ENCODE assay signal across 22 cellular contexts in genomic region chr3:52119056-52119455, GRCh38. TPM values are rescaled to one million over a fixed set of nuclear protein-coding genes. Genes with fewer than 3 reads are reported as not detected.
DNase-seq lines count a peak whose midpoint lies in the region; ATAC-seq and TF ChIP-seq lines count a peak whose summit lies in the region.
"Had no signal": no experiment of that assay in that cellular context is flagged by ENCODE, and none has a peak within 500 bp of the region (broad histone marks: within the 10 kb centered on the region; RNA-seq: fewer than 3 reads in every experiment).

No MANE protein-coding gene starts in this region.

- H3K4me3 Mint-ChIP-seq in dendritic cell treated with granulocyte-macrophage colony-stimulating factor and Interleukin-4, amounts not matched to agents 40 ng/mL and 50 ng/mL, for 4 days = no peak overlapping the region
- H3K4me3 Mint-ChIP-seq: activated CD4-positive, alpha-beta T cell treated with anti-CD3 and anti-CD28 coated beads, Interleukin-2, amount 10 ng/mL, durations not matched to agents 24 days and 14 days; activated CD8-positive, alpha-beta memory T cell treated with anti-CD3 and anti-CD28 coated beads, Interleukin-2, amount 10 ng/mL, durations not matched to agents 7 days and 5 days; activated naive CD8-positive, alpha-beta T cell; activated T-helper 1 cell treated with anti-CD3 and anti-CD28 coated beads, Interleukin-12 subunit alpha, Interleukin-12 subunit beta, Interleukin-2, Interleukin-4 antibody, amounts not matched to agents 30 ng/mL and 10 ng/mL and 1 ng/mL, durations not matched to agents 14 hours and 24 hours and 36 hours; T-cell had no signal

- H3K4me1 ChIP-seq in heart left ventricle (peaks cover 6 to 47% (median 29%) of the 10 kb centered on the region in 12 donors), heart right ventricle (peaks cover 15 to 45% (median 30%) of the 10 kb centered on the region in 9 donors), aorta (ENCODE audit: control insufficient read depth in 1 of 2, insufficient read depth in 2 of 2, low read length in 2 of 2) (no peaks in the 10 kb centered on the region)
- H3K4me1 ChIP-seq: colonic mucosa, psoas muscle had no signal

- H3K9me3 ChIP-seq in heart left ventricle (no peaks in the 10 kb centered on the region), heart right ventricle (no peaks in the 10 kb centered on the region), aorta (ENCODE audit: control insufficient read depth, low read length) (no peaks in the 10 kb centered on the region)
- H3K9me3 ChIP-seq: colonic mucosa, psoas muscle, stomach, upper lobe of right lung had no signal

- peaks cover 74% of the 10 kb centered on the region for H3K4me1 Mint-ChIP-seq in dendritic cell treated with granulocyte-macrophage colony-stimulating factor and Interleukin-4, amounts not matched to agents 40 ng/mL and 50 ng/mL, for 4 days (ENCODE audit: low read depth)

- ATAC-seq in heart left ventricle (peak in 1 of 4 donors; percentile 19), heart right ventricle (no peak), aorta (ENCODE audit: low FRiP score) (no peak), HG03565 (IDR thresholded peaks at IDR 0.05; ENCODE audit: unreplicated experiment) (no peak)
- ATAC-seq: activated CD8-positive, alpha-beta memory T cell treated with anti-CD3 and anti-CD28 coated beads, Interleukin-2, amount 10 ng/mL, durations not matched to agents 7 days and 5 days; psoas muscle; T-cell; upper lobe of right lung had no signal

- TF ChIP-seq CTCF in heart left ventricle (IDR thresholded peaks at IDR 0.05) = no peak
- no peak for TF ChIP-seq CTCF in heart right ventricle (IDR thresholded peaks at IDR 0.05)

- peak overlapping the region; percentile 92 for H3K27ac Mint-ChIP-seq in dendritic cell treated with granulocyte-macrophage colony-stimulating factor and Interleukin-4, amounts not matched to agents 40 ng/mL and 50 ng/mL, for 4 days
- H3K27ac Mint-ChIP-seq: activated CD4-positive, alpha-beta T cell treated with anti-CD3 and anti-CD28 coated beads, Interleukin-2, amount 10 ng/mL, durations not matched to agents 24 days and 14 days; activated CD8-positive, alpha-beta memory T cell treated with anti-CD3 and anti-CD28 coated beads, Interleukin-2, amount 10 ng/mL, durations not matched to agents 7 days and 5 days; activated naive CD8-positive, alpha-beta T cell; T-cell had no signal

- H3K27ac ChIP-seq in heart left ventricle = peak overlapping the region in 1 of 12 donors; percentile 89
- no peak overlapping the region for H3K27ac ChIP-seq in heart right ventricle
- H3K27ac ChIP-seq in aorta (ENCODE audit: low read depth in 1 of 2, low read length in 2 of 2) = no peak overlapping the region
- H3K27ac ChIP-seq: colonic mucosa, psoas muscle, stomach, upper lobe of right lung had no signal

- no peaks in the 10 kb centered on the region for H3K9me3 Mint-ChIP-seq in dendritic cell treated with granulocyte-macrophage colony-stimulating factor and Interleukin-4, amounts not matched to agents 40 ng/mL and 50 ng/mL, for 4 days
- H3K9me3 Mint-ChIP-seq: activated CD4-positive, alpha-beta T cell treated with anti-CD3 and anti-CD28 coated beads, Interleukin-2, amount 10 ng/mL, durations not matched to agents 24 days and 14 days; activated T-helper 1 cell treated with anti-CD3 and anti-CD28 coated beads, Interleukin-12 subunit alpha, Interleukin-12 subunit beta, Interleukin-2, Interleukin-4 antibody, amounts not matched to agents 30 ng/mL and 10 ng/mL and 1 ng/mL, durations not matched to agents 14 hours and 24 hours and 36 hours; T-cell had no signal

- H3K27me3 ChIP-seq in heart left ventricle = no peaks in the 10 kb centered on the region
- no peaks in the 10 kb centered on the region for H3K27me3 ChIP-seq in heart right ventricle
- H3K27me3 ChIP-seq in aorta (ENCODE audit: control insufficient read depth in 1 of 2, insufficient read depth in 2 of 2, low read length in 1 of 2) = no peaks in the 10 kb centered on the region
- H3K27me3 ChIP-seq: colonic mucosa, stomach, upper lobe of right lung had no signal

- 67 to 85% (median 83%) methylated on average over 4 of the region's 4 CpGs for WGBS in heart left ventricle, 4 donors
- WGBS in heart right ventricle, 2 donors = 76 to 88% methylated on average over 4 of the region's 4 CpGs
- 91 to 94% methylated on average over 4 of the region's 4 CpGs for WGBS in aorta, 2 donors

- intact Hi-C loops in heart left ventricle (cut with DNase I) = no loop called here
- intact Hi-C loops in heart right ventricle (cut with DNase I) = no loop called here
- intact Hi-C loops in dendritic cell treated with granulocyte-macrophage colony-stimulating factor and Interleukin-4, amounts not matched to agents 40 ng/mL and 50 ng/mL, for 4 days (cut with micrococcal nuclease) = no loop called here
- intact Hi-C loops in aorta (cut with DNase I) = no loop called here

- H3K36me3 ChIP-seq in heart left ventricle (peaks cover 0 to 5% (median 0%) of the 10 kb centered on the region in 9 donors), heart right ventricle (no peaks in the 10 kb centered on the region), aorta (ENCODE audit: control insufficient read depth in 1 of 2, insufficient read depth in 2 of 2, low read length in 1 of 2) (no peaks in the 10 kb centered on the region)
- H3K36me3 ChIP-seq: colonic mucosa, stomach, upper lobe of right lung had no signal

- H3K4me3 ChIP-seq in heart left ventricle (no peak overlapping the region), heart right ventricle (no peak overlapping the region), aorta (ENCODE audit: low read length in 2 of 2) (no peak overlapping the region)
- H3K4me3 ChIP-seq: colonic mucosa, psoas muscle, smooth muscle cell, stomach, upper lobe of right lung had no signal

- no peak for TF ChIP-seq POLR2A in heart left ventricle (IDR thresholded peaks at IDR 0.05)

- DNase-seq in heart left ventricle = peak in 3 of 5 donors; percentile 16 to 25 (median 19)
- DNase-seq in heart right ventricle = no peak
- peak; percentile 35 for DNase-seq in myocyte (ENCODE audit: low read depth)
- peak; percentile 37 to 47 for DNase-seq in aorta
- no peak for DNase-seq in NCI-H82 treated with DMSO at 0.1 percent for 48 hours (lab: John Stamatoyannopoulos, UW; ENCODE audit: unreplicated experiment)
- no peak for DNase-seq in RPMI8226
- DNase-seq: activated CD4-positive, alpha-beta T cell treated with anti-CD3 and anti-CD28 coated beads, Interleukin-2, amount 10 ng/mL, durations not matched to agents 24 days and 14 days; activated CD8-positive, alpha-beta memory T cell treated with anti-CD3 and anti-CD28 coated beads, Interleukin-2, amount 10 ng/mL, durations not matched to agents 7 days and 5 days; colonic mucosa; NCI-H1105 treated with DMSO at 0.1 percent for 48 hours; NCI-H526 treated with DMSO at 0.1 percent for 48 hours; SHP77 treated with DMSO at 0.1 percent for 48 hours; stimulated activated CD4-positive, alpha-beta T cell treated with anti-CD3 and anti-CD28 coated beads, Interleukin-4, amount 100 ng/mL, for 4 hours; stomach; T-cell; upper lobe of right lung had no signal

- H3K27me3 Mint-ChIP-seq in dendritic cell treated with granulocyte-macrophage colony-stimulating factor and Interleukin-4, amounts not matched to agents 40 ng/mL and 50 ng/mL, for 4 days = no peaks in the 10 kb centered on the region
- H3K27me3 Mint-ChIP-seq: activated CD4-positive, alpha-beta T cell treated with anti-CD3 and anti-CD28 coated beads, Interleukin-2, amount 10 ng/mL, durations not matched to agents 24 days and 14 days; activated CD8-positive, alpha-beta memory T cell treated with anti-CD3 and anti-CD28 coated beads, Interleukin-2, amount 10 ng/mL, durations not matched to agents 7 days and 5 days; activated naive CD8-positive, alpha-beta T cell; T-cell had no signal

- H3K36me3 Mint-ChIP-seq in dendritic cell treated with granulocyte-macrophage colony-stimulating factor and Interleukin-4, amounts not matched to agents 40 ng/mL and 50 ng/mL, for 4 days (ENCODE audit: low read depth) = no peaks in the 10 kb centered on the region
- H3K36me3 Mint-ChIP-seq: activated naive CD8-positive, alpha-beta T cell; T-cell had no signal

RNA-seq across cellular contexts. Expression of gene POC1A, which starts 35.2 kb away (rescaled TPM):
- total RNA-seq in heart left ventricle (1 to 10 TPM in 7 of 9 donors, under 1 TPM in 2; 0.66 to 5.2 (median 1.4) TPM), heart right ventricle (1 to 10 TPM in 5 of 10 donors, under 1 TPM in 5; 0.60 to 3.5 (median 1.1) TPM), myocyte (1.2 and 1.3 TPM in 2 replicates), aorta (1 to 10 TPM in 1 of 2 donors, under 1 TPM in 1; 0.91 to 2.1 TPM)
- polyA plus RNA-seq in heart left ventricle (1 to 10 TPM in 1 of 2 donors, under 1 TPM in 1; 0.50 to 3.0 TPM), heart right ventricle (1 to 10 TPM in 1 of 2 donors, under 1 TPM in 1; 0.44 to 1.9 TPM), aorta (1 to 10 TPM in 1 of 2 donors, under 1 TPM in 1; 0.38 to 1.6 TPM)
- polyA plus RNA-seq in myocyte (2012) = 2.8 TPM

Comparison
In these comparisons a context has a peak if more than half of its experiments do, and no peak if none do; other contexts are left out.
1. DNase-seq: peak in heart left ventricle (3 of 5), myocyte (single experiment) and aorta (2 of 2); none in heart right ventricle (0 of 2), NCI-H82 treated with DMSO at 0.1 percent for 48 hours (single experiment) and RPMI8226 (single experiment).